Comparison of ENCODE assay signal across 18 cellular contexts in genomic region chr14:99671230-99672224, GRCh38. TPM values are rescaled to one million over a fixed set of nuclear protein-coding genes. Genes with fewer than 3 reads are reported as not detected.
DNase-seq lines count a peak whose midpoint lies in the region; ATAC-seq lines count a peak whose summit lies in the region.
"Had no signal": no experiment of that assay in that cellular context is flagged by ENCODE, and none has a peak within 500 bp of the region (broad histone marks: within the 10 kb centered on the region; RNA-seq: fewer than 3 reads in every experiment).

No MANE protein-coding gene starts in this region.

- in situ Hi-C loops in HAP-1 (cut with MboI; ENCODE audit: low sequenced_read_pairs), result no loop called here

- H3K9me3 ChIP-seq in HAP-1, result no peaks in the 10 kb centered on the region

- H3K36me3 ChIP-seq in HAP-1 (replicated peaks), result no peaks in the 10 kb centered on the region

- peaks cover 13% of the 10 kb centered on the region for H3K4me1 ChIP-seq in HAP-1
- H3K4me1 ChIP-seq: parathyroid adenoma had no signal

- H3K4me3 ChIP-seq in HAP-1, result no peak overlapping the region
- H3K4me3 ChIP-seq: coronary artery had no signal

- H3K27ac ChIP-seq in cingulate gyrus (ENCODE audit: low read depth, low read length), result peak overlapping the region; percentile 52
- H3K27ac ChIP-seq: coronary artery, parathyroid adenoma had no signal

- intact Hi-C loops in posterior vena cava (cut with DNase I), result no loop called here

- peak; percentile 36 to 40 for DNase-seq in HAP-1 (ENCODE audit: low spot score in 2 of 2)
- peak; percentile 67 for DNase-seq in left lobe of liver (ENCODE audit: low spot score)
- peak; percentile 51 for DNase-seq in posterior vena cava (ENCODE audit: low spot score)
- DNase-seq in stimulated activated CD8-positive, alpha-beta memory T cell treated with anti-CD3 and anti-CD28 coated beads, Interleukin-4, amount 100 ng/mL, for 48 hours, result no peak
- DNase-seq: activated CD4-positive, alpha-beta T cell treated with anti-CD3 and anti-CD28 coated beads, Interleukin-2, amount 50 U/mL, for 48 hours; activated naive CD4-positive, alpha-beta T cell treated with anti-CD3 and anti-CD28 coated beads for 36 hours; NCI-H1436 treated with DMSO at 0.1 percent for 48 hours; NCI-H526 treated with DMSO at 0.1 percent for 48 hours; stimulated activated CD4-positive, alpha-beta T cell treated with anti-CD3 and anti-CD28 coated beads, Interleukin-2, amount 100 ng/mL, for 48 hours; stimulated activated naive CD4-positive, alpha-beta T cell; T-helper 9 cell had no signal

- peak; percentile 94 for ATAC-seq in left lobe of liver
- ATAC-seq in GM19455 (IDR thresholded peaks at IDR 0.05; ENCODE audit: unreplicated experiment), result no peak
- no peak for ATAC-seq in HG02884 (IDR thresholded peaks at IDR 0.05; ENCODE audit: unreplicated experiment)
- no peak for ATAC-seq in HG03196 (IDR thresholded peaks at IDR 0.05; ENCODE audit: unreplicated experiment)
- ATAC-seq: HCT116 had no signal

- no peaks in the 10 kb centered on the region for H3K27me3 ChIP-seq in HAP-1 (ENCODE audit: low read depth)

RNA-seq across cellular contexts. Expression of gene CYP46A1, which starts 12.6 kb away (rescaled TPM):
- total RNA-seq in left lobe of liver (1.5 TPM), posterior vena cava (1 to 10 TPM; 1.3 TPM)

RNA-seq across cellular contexts. Expression of gene HHIPL1, which starts 26.6 kb away (rescaled TPM):
- total RNA-seq in left lobe of liver (0.96 TPM), posterior vena cava (10 to 100 TPM; 10.9 to 11.6 TPM)
